8 cellular contexts compared by ENCODE assay signal in the genomic region with DNA sequence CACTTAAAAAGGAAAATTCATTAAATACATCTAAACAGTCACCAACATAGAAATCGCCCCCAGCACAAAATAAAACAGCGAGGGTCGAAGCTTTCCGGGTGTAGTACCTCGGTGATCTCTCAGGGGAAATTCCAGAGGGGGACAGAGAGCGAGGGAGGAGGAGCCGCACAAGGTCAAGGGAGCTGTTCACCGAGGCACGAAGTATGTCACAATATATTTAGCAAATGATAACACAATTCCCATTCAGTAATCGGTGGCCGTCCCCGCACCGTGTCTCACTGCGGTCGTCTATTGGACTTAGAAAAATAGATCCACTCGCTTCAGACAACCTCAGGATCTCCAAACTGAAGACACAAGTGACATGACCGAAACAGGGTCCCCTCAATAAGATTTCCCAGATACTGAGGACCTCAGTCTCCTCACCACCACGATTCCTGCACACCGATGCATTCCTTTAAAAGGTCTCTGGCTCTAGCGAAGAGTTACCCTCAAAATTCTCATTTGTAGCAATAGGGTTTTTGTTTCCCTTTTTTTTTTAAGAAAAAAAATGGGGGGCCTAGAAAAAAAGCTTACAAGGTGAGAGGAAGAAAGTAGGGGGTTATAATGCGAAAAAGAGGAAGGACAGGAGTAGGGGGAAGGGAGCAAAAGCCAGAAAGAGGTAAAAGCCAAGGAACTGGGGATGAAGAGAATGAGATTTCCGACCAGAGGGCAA. TPM values are rescaled to one million over a fixed set of nuclear protein-coding genes. Genes with fewer than 3 reads are reported as not detected.
A peak's percentile ranks its signal among the peaks of the same experiment; 100 is the strongest.
DNase-seq lines count a peak whose midpoint lies in the region; ATAC-seq and TF ChIP-seq lines count a peak whose summit lies in the region.

No MANE protein-coding gene starts in this region.

- peak; percentile 55 for ATAC-seq in SK-N-SH treated with all-trans-retinoic acid at 6 μM for 48 hours

- H3K27me3 ChIP-seq in CD4-positive, alpha-beta memory T cell (ENCODE audit: insufficient read depth, low read length), result no peaks in the 10 kb centered on the region
- H3K27me3 ChIP-seq in HUES6 (ENCODE audit: control insufficient read depth, insufficient read depth, low read length) (peaks cover 13% of the 10 kb centered on the region), uterus (no peaks in the 10 kb centered on the region)

- no peaks in the 10 kb centered on the region for H3K36me3 ChIP-seq in CD4-positive, alpha-beta memory T cell (ENCODE audit: insufficient read depth, low read length)
- H3K36me3 ChIP-seq in HUES6 (ENCODE audit: control insufficient read depth, insufficient read depth, low read length), result no peaks in the 10 kb centered on the region
- H3K36me3 ChIP-seq in uterus, result no peaks in the 10 kb centered on the region

- CTCF ChIA-PET in CD4-positive, alpha-beta memory T cell (lab: Charles Lee; ENCODE audit: partially characterized antibody), result interaction anchor here (1.3 to 1.6 kb wide), 3 partner anchors 8 to 206 kb away, joined by 3 to 4 read pairs (median 3); partner anchors contain the start of genes DTL and INTS7

- peak overlapping the region; percentile 87 to 95 (median 92) for H3K4me3 Mint-ChIP-seq in CD4-positive, alpha-beta memory T cell

- peak overlapping the region; percentile 65 for H3K9ac ChIP-seq in HUES6 (ENCODE audit: low read length)

- no peaks in the 10 kb centered on the region for H3K9me3 Mint-ChIP-seq in CD4-positive, alpha-beta memory T cell

- H3K4me1 Mint-ChIP-seq in CD4-positive, alpha-beta memory T cell, result peaks cover 48 to 75% (median 58%) of the 10 kb centered on the region in 4 donors

- intact Hi-C loops in CD4-positive, alpha-beta memory T cell (cut with micrococcal nuclease), result loop anchor here (1.0 to 10.0 kb wide), 9 partner anchors 37 to 728 kb away; partner anchors contain the start of genes DTL, INTS7, NENF and PPP2R5A
- intact Hi-C loops in uterus (cut with DNase I; ENCODE audit: low total_unique reads), result no loop called here

- TF ChIP-seq POLR2A in uterus (IDR thresholded peaks at IDR 0.05), result no peak

- peak overlapping the region; percentile 72 for H3K27ac ChIP-seq in CD4-positive, alpha-beta memory T cell (ENCODE audit: low read depth, low read length)
- H3K27ac ChIP-seq in HUES6 (ENCODE audit: low read depth, low read length) (no peak overlapping the region), uterus (peak overlapping the region; percentile 82 to 93)

- no peaks in the 10 kb centered on the region for H3K27me3 Mint-ChIP-seq in CD4-positive, alpha-beta memory T cell

- H3K27ac Mint-ChIP-seq in CD4-positive, alpha-beta memory T cell, result peak overlapping the region; percentile 84 to 96 (median 92)

- peak overlapping the region in 1 of 2 donors; percentile 69 for H3K4me3 ChIP-seq in CD4-positive, alpha-beta memory T cell (ENCODE audit: low read length in 2 of 2)
- peak overlapping the region; percentile 70 for H3K4me3 ChIP-seq in HUES6 (ENCODE audit: low read depth, low read length)
- H3K4me3 ChIP-seq in epithelial cell of proximal tubule (ENCODE audit: low read depth, low read length), result peak overlapping the region; percentile 75
- peak overlapping the region; percentile 43 to 94 for H3K4me3 ChIP-seq in uterus

- POLR2A ChIA-PET in CD4-positive, alpha-beta memory T cell (lab: Charles Lee; ENCODE audit: partially characterized antibody), result interaction anchor here (0.6 to 1.9 kb wide), 2 partner anchors 13 to 16 kb away, joined by 3 to 7 read pairs; no protein-coding TSS in a partner anchor

- peaks cover under 1 to 10% of the 10 kb centered on the region in 2 donors for H3K36me3 Mint-ChIP-seq in CD4-positive, alpha-beta memory T cell

- H3K9me3 ChIP-seq in CD4-positive, alpha-beta memory T cell (ENCODE audit: control insufficient read depth in 1 of 2, low read length in 2 of 2), result no peaks in the 10 kb centered on the region
- H3K9me3 ChIP-seq in HUES6 (ENCODE audit: control insufficient read depth, insufficient read depth, low read depth, low read length) (no peaks in the 10 kb centered on the region), uterus (no peaks in the 10 kb centered on the region)

- TF ChIP-seq CTCF in epithelial cell of proximal tubule (conservative IDR thresholded peaks at IDR 0.05; ENCODE audit: low read depth, low read length) (peak; percentile 25), uterus (IDR thresholded peaks at IDR 0.05) (no peak)

- DNase-seq in CD4-positive, alpha-beta memory T cell, result no peak
- DNase-seq in epithelial cell of proximal tubule (ENCODE audit: low read depth), result peak; percentile 12
- DNase-seq in mucosa of gallbladder (ENCODE audit: low spot score), result peak; percentile 14
- DNase-seq in uterus, result peak; percentile 18
- no peak for DNase-seq in NCI-H1436 treated with DMSO at 0.1 percent for 48 hours (lab: John Stamatoyannopoulos, UW)
- DNase-seq in NCI-H2081 treated with DMSO at 0.1 percent for 48 hours (lab: John Stamatoyannopoulos, UW), result no peak

- H3K4me1 ChIP-seq in CD4-positive, alpha-beta memory T cell (ENCODE audit: insufficient read depth, low read length), result peaks cover 68% of the 10 kb centered on the region
- H3K4me1 ChIP-seq in HUES6 (ENCODE audit: control insufficient read depth, insufficient read depth, low read length) (peaks cover 6% of the 10 kb centered on the region; the same call in 1 of the 2 replicates), uterus (no peaks in the 10 kb centered on the region)

TF ChIP-seq in SK-N-SH treated with all-trans-retinoic acid at 6 μM for 48 hours, 23 proteins besides CTCF, POLR2A, EP300 and RAD21:
- TF ChIP-seq TOX (CRISPR knock-in tag; IDR thresholded peaks at IDR 0.05; ENCODE audit: borderline replicate concordance), result no peak
- TF ChIP-seq, protein P1, sequence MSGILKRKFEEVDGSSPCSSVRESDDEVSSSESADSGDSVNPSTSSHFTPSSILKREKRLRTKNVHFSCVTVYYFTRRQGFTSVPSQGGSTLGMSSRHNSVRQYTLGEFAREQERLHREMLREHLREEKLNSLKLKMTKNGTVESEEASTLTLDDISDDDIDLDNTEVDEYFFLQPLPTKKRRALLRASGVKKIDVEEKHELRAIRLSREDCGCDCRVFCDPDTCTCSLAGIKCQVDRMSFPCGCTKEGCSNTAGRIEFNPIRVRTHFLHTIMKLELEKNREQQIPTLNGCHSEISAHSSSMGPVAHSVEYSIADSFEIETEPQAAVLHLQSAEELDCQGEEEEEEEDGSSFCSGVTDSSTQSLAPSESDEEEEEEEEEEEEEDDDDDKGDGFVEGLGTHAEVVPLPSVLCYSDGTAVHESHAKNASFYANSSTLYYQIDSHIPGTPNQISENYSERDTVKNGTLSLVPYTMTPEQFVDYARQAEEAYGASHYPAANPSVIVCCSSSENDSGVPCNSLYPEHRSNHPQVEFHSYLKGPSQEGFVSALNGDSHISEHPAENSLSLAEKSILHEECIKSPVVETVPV (CRISPR knock-in tag; IDR thresholded peaks at IDR 0.05), result no peak
- no peak for TF ChIP-seq ZNF70 (CRISPR knock-in tag; IDR thresholded peaks at IDR 0.05)
- no peak for TF ChIP-seq TCF4 (CRISPR knock-in tag; IDR thresholded peaks at IDR 0.05; ENCODE audit: borderline replicate concordance)
- no peak for TF ChIP-seq ESRRG (CRISPR knock-in tag; IDR thresholded peaks at IDR 0.05)
- TF ChIP-seq, protein P2, sequence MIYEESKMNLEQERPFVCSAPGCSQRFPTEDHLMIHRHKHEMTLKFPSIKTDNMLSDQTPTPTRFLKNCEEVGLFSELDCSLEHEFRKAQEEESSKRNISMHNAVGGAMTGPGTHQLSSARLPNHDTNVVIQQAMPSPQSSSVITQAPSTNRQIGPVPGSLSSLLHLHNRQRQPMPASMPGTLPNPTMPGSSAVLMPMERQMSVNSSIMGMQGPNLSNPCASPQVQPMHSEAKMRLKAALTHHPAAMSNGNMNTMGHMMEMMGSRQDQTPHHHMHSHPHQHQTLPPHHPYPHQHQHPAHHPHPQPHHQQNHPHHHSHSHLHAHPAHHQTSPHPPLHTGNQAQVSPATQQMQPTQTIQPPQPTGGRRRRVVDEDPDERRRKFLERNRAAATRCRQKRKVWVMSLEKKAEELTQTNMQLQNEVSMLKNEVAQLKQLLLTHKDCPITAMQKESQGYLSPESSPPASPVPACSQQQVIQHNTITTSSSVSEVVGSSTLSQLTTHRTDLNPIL (CRISPR knock-in tag; IDR thresholded peaks at IDR 0.05; ENCODE audit: low read depth), result no peak
- TF ChIP-seq, protein P3, sequence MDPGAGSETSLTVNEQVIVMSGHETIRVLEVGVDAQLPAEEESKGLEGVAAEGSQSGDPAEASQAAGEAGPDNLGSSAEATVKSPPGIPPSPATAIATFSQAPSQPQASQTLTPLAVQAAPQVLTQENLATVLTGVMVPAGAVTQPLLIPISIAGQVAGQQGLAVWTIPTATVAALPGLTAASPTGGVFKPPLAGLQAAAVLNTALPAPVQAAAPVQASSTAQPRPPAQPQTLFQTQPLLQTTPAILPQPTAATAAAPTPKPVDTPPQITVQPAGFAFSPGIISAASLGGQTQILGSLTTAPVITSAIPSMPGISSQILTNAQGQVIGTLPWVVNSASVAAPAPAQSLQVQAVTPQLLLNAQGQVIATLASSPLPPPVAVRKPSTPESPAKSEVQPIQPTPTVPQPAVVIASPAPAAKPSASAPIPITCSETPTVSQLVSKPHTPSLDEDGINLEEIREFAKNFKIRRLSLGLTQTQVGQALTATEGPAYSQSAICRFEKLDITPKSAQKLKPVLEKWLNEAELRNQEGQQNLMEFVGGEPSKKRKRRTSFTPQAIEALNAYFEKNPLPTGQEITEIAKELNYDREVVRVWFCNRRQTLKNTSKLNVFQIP (CRISPR knock-in tag; IDR thresholded peaks at IDR 0.05; ENCODE audit: borderline replicate concordance, low read depth), result no peak
- no peak for TF ChIP-seq ZNF565 (CRISPR knock-in tag; conservative IDR thresholded peaks at IDR 0.05; ENCODE audit: low read depth)
- no peak for TF ChIP-seq CSDC2 (CRISPR knock-in tag; IDR thresholded peaks at IDR 0.05)

RNA-seq across cellular contexts. Expression of gene LPGAT1, which starts 1.1 kb away (rescaled TPM):
- 10 to 100 TPM; 29.7 to 31.1 TPM for total RNA-seq in CD4-positive, alpha-beta memory T cell
- polyA plus RNA-seq in CD4-positive, alpha-beta memory T cell, result 10 to 100 TPM; 13.1 to 31.0 TPM
- total RNA-seq in epithelial cell of proximal tubule, result 35.5 and 42.7 TPM in 2 replicates
- 51.4 TPM for total RNA-seq in mucosa of gallbladder
- 10 to 100 TPM; 12.9 to 50.3 (median 36.6) TPM for total RNA-seq in uterus

Comparison
In these comparisons a context has a peak if more than half of its experiments do, and no peak if none do; other contexts are left out.
1. DNase-seq: peak in epithelial cell of proximal tubule (single experiment), mucosa of gallbladder (single experiment) and uterus (2 of 2); none in CD4-positive, alpha-beta memory T cell (0 of 5), NCI-H1436 treated with DMSO at 0.1 percent for 48 hours (single experiment) and NCI-H2081 treated with DMSO at 0.1 percent for 48 hours (single experiment).